ENCODE assay signal across 1 cellular context in genomic region chr2:53233759-53234547, GRCh38.
TF ChIP-seq lines count a peak whose summit lies in the region.

No MANE protein-coding gene starts in this region.

TF ChIP-seq in GM23338, 12 proteins besides CTCF, POLR2A, EP300 and RAD21 (continued from another document):
- TF ChIP-seq EZH2phosphoT487 (IDR thresholded peaks at IDR 0.05; ENCODE audit: unreplicated experiment) (no peak), CREB1 (CRISPR knock-in tag; IDR thresholded peaks at IDR 0.05; ENCODE audit: low read depth) (no peak), ZNF331 (CRISPR knock-in tag; IDR thresholded peaks at IDR 0.05; ENCODE audit: low read depth) (no peak), POLR2AphosphoS5 (IDR thresholded peaks at IDR 0.05; ENCODE audit: low read depth) (no peak), EZH2 (IDR thresholded peaks at IDR 0.05; ENCODE audit: low read depth, unreplicated experiment) (no peak), ETS1 (IDR thresholded peaks at IDR 0.05) (no peak), JUNB (IDR thresholded peaks at IDR 0.05; ENCODE audit: unreplicated experiment) (no peak)
